ENCODE assay signal across 28 cellular contexts in the genomic region with DNA sequence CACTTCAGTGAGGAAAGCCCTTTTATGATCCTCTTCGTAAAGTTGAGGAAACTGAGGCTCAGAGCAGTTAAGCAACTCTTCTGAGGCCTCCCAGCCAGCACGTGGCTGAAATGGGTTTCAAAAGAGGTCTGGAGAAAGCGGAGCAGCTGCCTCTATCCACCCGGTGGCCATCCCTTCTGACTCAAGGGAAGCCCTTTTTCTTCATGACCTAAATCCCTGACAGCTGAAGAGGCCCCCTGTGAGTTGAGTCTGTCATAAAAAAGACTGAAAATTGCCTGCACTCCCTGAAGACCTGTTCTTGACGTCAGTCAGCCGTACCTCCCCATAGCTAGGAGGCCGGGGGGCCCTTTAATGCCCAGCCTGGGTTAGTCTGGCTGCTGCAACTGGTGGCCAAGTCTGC. TPM values are rescaled to one million over a fixed set of nuclear protein-coding genes. Genes with fewer than 3 reads are reported as not detected.
DNase-seq lines count a peak whose midpoint lies in the region; ATAC-seq and TF ChIP-seq lines count a peak whose summit lies in the region.
"Had no signal": no experiment of that assay in that cellular context is flagged by ENCODE, and none has a peak within 500 bp of the region (broad histone marks: within the 10 kb centered on the region; RNA-seq: fewer than 3 reads in every experiment).

No MANE protein-coding gene starts in this region.

- H3K27me3 ChIP-seq in Loucy (ENCODE audit: insufficient read depth, low read length, poor library complexity, severe bottlenecking) (no peaks in the 10 kb centered on the region), heart left ventricle (no peaks in the 10 kb centered on the region), thyroid gland (no peaks in the 10 kb centered on the region), BE2C (no peaks in the 10 kb centered on the region)
- H3K27me3 ChIP-seq: colonic mucosa had no signal

- no peak for TF ChIP-seq POLR2A in heart left ventricle (IDR thresholded peaks at IDR 0.05)
- TF ChIP-seq POLR2A in thyroid gland (IDR thresholded peaks at IDR 0.05): no peak

- no peaks in the 10 kb centered on the region for H3K79me2 ChIP-seq in Loucy (ENCODE audit: insufficient read depth, low read length)

- intact Hi-C loops in heart left ventricle (cut with DNase I) (no loop called here), natural killer cell (cut with micrococcal nuclease) (no loop called here), thyroid gland (cut with DNase I) (no loop called here)

- H3F3A ChIP-seq in Loucy (ENCODE audit: low read depth): no peaks in the 10 kb centered on the region

- H3K9me3 Mint-ChIP-seq in natural killer cell: no peaks in the 10 kb centered on the region
- H3K9me3 Mint-ChIP-seq in stimulated activated naive CD8-positive, alpha-beta T cell treated with anti-CD3 and anti-CD28 coated beads, Interleukin-15, amount 100 ng/mL, for 72 hours: no peaks in the 10 kb centered on the region
- H3K9me3 Mint-ChIP-seq: activated CD8-positive, alpha-beta T cell treated with anti-CD3 and anti-CD28 coated beads for 36 hours; activated naive CD8-positive, alpha-beta T cell treated with anti-CD3 and anti-CD28 coated beads, Interleukin-2, amount 50 U/mL, for 24 hours; H9; stimulated activated naive CD8-positive, alpha-beta T cell treated with anti-CD3 and anti-CD28 coated beads, Interleukin-15, Interleukin-2, amounts not matched to agents 100 ng/mL and 50 ng/mL, for 24 hours had no signal

- H3K4me2 ChIP-seq in Loucy (ENCODE audit: low read depth, low read length, poor library complexity, severe bottlenecking): peak overlapping the region; percentile 14
- H3K4me2 ChIP-seq: PC-9 had no signal

- peak in 2 of 5 donors; percentile 43 to 53 for DNase-seq in heart left ventricle
- DNase-seq in natural killer cell: no peak
- DNase-seq in thyroid gland: no peak
- no peak for DNase-seq in BE2C
- no peak for DNase-seq in effector CD8-positive, alpha-beta T cell (lab: John Stamatoyannopoulos, UW)
- DNase-seq in stimulated activated naive CD8-positive, alpha-beta T cell treated with anti-CD3 and anti-CD28 coated beads, Interleukin-15, amount 100 ng/mL, for 72 hours: no peak
- DNase-seq: activated CD8-positive, alpha-beta T cell treated with anti-CD3 and anti-CD28 coated beads for 36 hours; activated gamma-delta T cell treated with Interleukin-2 at 50 U/mL for 16 hours; activated naive CD8-positive, alpha-beta T cell treated with anti-CD3 and anti-CD28 coated beads, Interleukin-2, amount 50 U/mL, for 24 hours; colonic mucosa; DND-41; H9; KG1; MV-4-11; NCI-H1694; NCI-H510A; PC-9; SIG-M5; SW 1271; trophoblast cell had no signal

- peaks cover 87 to 99% of the 10 kb centered on the region in 2 donors for H3K4me1 Mint-ChIP-seq in natural killer cell
- no peaks in the 10 kb centered on the region for H3K4me1 Mint-ChIP-seq in stimulated activated naive CD8-positive, alpha-beta T cell treated with anti-CD3 and anti-CD28 coated beads, Interleukin-15, amount 100 ng/mL, for 72 hours
- H3K4me1 Mint-ChIP-seq: B cell had no signal

- no peaks in the 10 kb centered on the region for H3K27me3 Mint-ChIP-seq in natural killer cell (ENCODE audit: low read depth in 2 of 2)
- H3K27me3 Mint-ChIP-seq in stimulated activated naive CD8-positive, alpha-beta T cell treated with anti-CD3 and anti-CD28 coated beads, Interleukin-15, amount 100 ng/mL, for 72 hours: peaks cover 18% of the 10 kb centered on the region
- H3K27me3 Mint-ChIP-seq: activated CD8-positive, alpha-beta T cell treated with anti-CD3 and anti-CD28 coated beads for 36 hours; activated naive CD8-positive, alpha-beta T cell treated with anti-CD3 and anti-CD28 coated beads, Interleukin-2, amount 50 U/mL, for 24 hours; stimulated activated naive CD8-positive, alpha-beta T cell treated with anti-CD3 and anti-CD28 coated beads, Interleukin-15, Interleukin-2, amounts not matched to agents 100 ng/mL and 50 ng/mL, for 24 hours had no signal

- 70 to 78% (median 75%) methylated on average over 6 to 7 of the region's 7 CpGs for WGBS in heart left ventricle, 4 donors
- WGBS in thyroid gland, 2 donors: 74 to 88% methylated on average over 7 of the region's 7 CpGs

- H3K9me3 ChIP-seq in Loucy (ENCODE audit: insufficient read depth, low read depth, low read length): no peaks in the 10 kb centered on the region
- peaks cover 0 to 4% (median 0%) of the 10 kb centered on the region in 12 donors for H3K9me3 ChIP-seq in heart left ventricle
- no peaks in the 10 kb centered on the region for H3K9me3 ChIP-seq in thyroid gland
- no peaks in the 10 kb centered on the region for H3K9me3 ChIP-seq in BE2C
- H3K9me3 ChIP-seq: colonic mucosa had no signal

- H3K36me3 ChIP-seq in Loucy (ENCODE audit: insufficient read depth, low read length) (no peaks in the 10 kb centered on the region), heart left ventricle (peaks cover 0 to 42% (median 0%) of the 10 kb centered on the region in 9 donors), thyroid gland (peaks cover 0 to 7% of the 10 kb centered on the region in 2 donors), BE2C (no peaks in the 10 kb centered on the region)
- H3K36me3 ChIP-seq: colonic mucosa had no signal

- TF ChIP-seq CTCF in Loucy (conservative IDR thresholded peaks at IDR 0.05; ENCODE audit: low read length): no peak
- no peak for TF ChIP-seq CTCF in heart left ventricle (IDR thresholded peaks at IDR 0.05)
- TF ChIP-seq CTCF in natural killer cell (IDR thresholded peaks at IDR 0.05): no peak
- no peak for TF ChIP-seq CTCF in thyroid gland (IDR thresholded peaks at IDR 0.05)
- TF ChIP-seq CTCF in BE2C (IDR thresholded peaks at IDR 0.05; ENCODE audit: low read depth, low read length): no peak

- no peaks in the 10 kb centered on the region for H4K20me1 ChIP-seq in Loucy (ENCODE audit: insufficient read depth, low read length, poor library complexity, severe bottlenecking)

- H3K4me3 Mint-ChIP-seq in natural killer cell: peak overlapping the region; percentile 25
- no peak overlapping the region for H3K4me3 Mint-ChIP-seq in stimulated activated naive CD8-positive, alpha-beta T cell treated with anti-CD3 and anti-CD28 coated beads, Interleukin-15, amount 100 ng/mL, for 72 hours
- H3K4me3 Mint-ChIP-seq: activated CD8-positive, alpha-beta T cell treated with anti-CD3 and anti-CD28 coated beads for 36 hours; activated naive CD8-positive, alpha-beta T cell treated with anti-CD3 and anti-CD28 coated beads, Interleukin-2, amount 50 U/mL, for 24 hours; B cell; brain; H9; stimulated activated naive CD8-positive, alpha-beta T cell treated with anti-CD3 and anti-CD28 coated beads, Interleukin-15, Interleukin-2, amounts not matched to agents 100 ng/mL and 50 ng/mL, for 24 hours had no signal

- no peak overlapping the region for H2AFZ ChIP-seq in Loucy (ENCODE audit: low read length)
- H2AFZ ChIP-seq: PC-9 had no signal

- peak overlapping the region in 11 of 12 donors; percentile 11 to 82 (median 67) for H3K27ac ChIP-seq in heart left ventricle
- peak overlapping the region; percentile 8 to 21 (median 20) for H3K27ac ChIP-seq in thyroid gland
- H3K27ac ChIP-seq: colonic mucosa, PC-9 had no signal

- H3K4me3 ChIP-seq in Loucy (ENCODE audit: low read length, poor library complexity, severe bottlenecking) (no peak overlapping the region), heart left ventricle (no peak overlapping the region), thyroid gland (replicated peaks in 1 of 3) (no peak overlapping the region), BE2C (ENCODE audit: low read depth, low read length) (no peak overlapping the region)
- H3K4me3 ChIP-seq: colonic mucosa, GM12878, PC-9 had no signal

- H3K4me1 ChIP-seq in Loucy (ENCODE audit: insufficient read depth, low read length, poor library complexity, severe bottlenecking): peaks cover 40% of the 10 kb centered on the region
- H3K4me1 ChIP-seq in heart left ventricle: peaks cover 0 to 80% (median 27%) of the 10 kb centered on the region in 12 donors
- H3K4me1 ChIP-seq in thyroid gland: peaks cover 0 to 12% of the 10 kb centered on the region in 2 donors
- peaks cover 26% of the 10 kb centered on the region for H3K4me1 ChIP-seq in BE2C
- H3K4me1 ChIP-seq: colonic mucosa had no signal

- peak overlapping the region; percentile 94 to 96 for H3K27ac Mint-ChIP-seq in natural killer cell
- H3K27ac Mint-ChIP-seq in stimulated activated naive CD8-positive, alpha-beta T cell treated with anti-CD3 and anti-CD28 coated beads, Interleukin-15, amount 100 ng/mL, for 72 hours: no peak overlapping the region
- H3K27ac Mint-ChIP-seq: activated CD8-positive, alpha-beta T cell treated with anti-CD3 and anti-CD28 coated beads for 36 hours; activated naive CD8-positive, alpha-beta T cell treated with anti-CD3 and anti-CD28 coated beads, Interleukin-2, amount 50 U/mL, for 24 hours; B cell; H9; stimulated activated naive CD8-positive, alpha-beta T cell treated with anti-CD3 and anti-CD28 coated beads, Interleukin-15, Interleukin-2, amounts not matched to agents 100 ng/mL and 50 ng/mL, for 24 hours had no signal

- H3K9me2 ChIP-seq in Loucy (replicated peaks; ENCODE audit: low read depth, low read length): no peaks in the 10 kb centered on the region

- peak in 3 of 4 donors; percentile 12 to 60 (median 16) for ATAC-seq in heart left ventricle
- no peak for ATAC-seq in natural killer cell
- ATAC-seq in GM21619 (IDR thresholded peaks at IDR 0.05; ENCODE audit: unreplicated experiment): no peak
- ATAC-seq in stimulated activated naive CD8-positive, alpha-beta T cell treated with anti-CD3 and anti-CD28 coated beads, Interleukin-15, amount 100 ng/mL, for 72 hours: no peak
- ATAC-seq: activated CD4-positive, CD25-positive, alpha-beta regulatory T cell treated with anti-CD3 and anti-CD28 coated beads, Interleukin-2, amount 50 U/mL, for 24 hours; activated CD8-positive, alpha-beta T cell treated with anti-CD3 and anti-CD28 coated beads for 36 hours; activated naive CD8-positive, alpha-beta T cell treated with anti-CD3 and anti-CD28 coated beads, Interleukin-2, amount 50 U/mL, for 24 hours; GM12878 had no signal

- no peak overlapping the region for H3K9ac ChIP-seq in Loucy (ENCODE audit: low read depth, low read length, poor library complexity, severe bottlenecking)

- H3K36me3 Mint-ChIP-seq in natural killer cell: peaks cover 23% of the 10 kb centered on the region
- H3K36me3 Mint-ChIP-seq: brain had no signal

RNA-seq across cellular contexts. Expression of a gene that starts 10.7 kb away (rescaled TPM):
- total RNA-seq in heart left ventricle: 10 to 100 TPM in 2 of 9 donors, 1 to 10 TPM in 7; 5.4 to 47.3 (median 8.2) TPM
- polyA plus RNA-seq in heart left ventricle: 1 to 10 TPM; 2.0 to 4.1 TPM
- total RNA-seq in natural killer cell: 10 to 100 TPM; 40.7 to 99.1 (median 63.2) TPM
- 10 to 100 TPM in 2 of 4 donors, 1 to 10 TPM in 2; 6.3 to 15.8 (median 12.2) TPM for total RNA-seq in thyroid gland
- polyA plus RNA-seq in BE2C (2012; ENCODE audit: insufficient read depth, insufficient read length, low read depth): 0.36 TPM
- total RNA-seq: activated CD8-positive, alpha-beta T cell treated with anti-CD3 and anti-CD28 coated beads for 36 hours; PC-9; renal cortical epithelial cell had no signal

Comparison
In these comparisons a context has a peak if more than half of its experiments do, and no peak if none do; other contexts are left out.
1. ATAC-seq: peak in heart left ventricle (3 of 4); none in natural killer cell (0 of 3), GM21619 (single experiment) and stimulated activated naive CD8-positive, alpha-beta T cell treated with anti-CD3 and anti-CD28 coated beads, Interleukin-15, amount 100 ng/mL, for 72 hours (single experiment).
2. H3K27ac Mint-ChIP-seq: peak in natural killer cell (2 of 2); none in stimulated activated naive CD8-positive, alpha-beta T cell treated with anti-CD3 and anti-CD28 coated beads, Interleukin-15, amount 100 ng/mL, for 72 hours (0 of 2).